8 cellular contexts compared by ENCODE assay signal in genomic region chr11:69640995-69641581, GRCh38. TPM values are rescaled to one million over a fixed set of nuclear protein-coding genes. Genes with fewer than 3 reads are reported as not detected.
DNase-seq lines count a peak whose midpoint lies in the region; ATAC-seq and TF ChIP-seq lines count a peak whose summit lies in the region.

Gene CCND1, plus strand, starts transcription at chr11:69641156. Its CDS starts 158 bp downstream, at chr11:69641314.

- ATAC-seq in HG03045 (IDR thresholded peaks at IDR 0.05; ENCODE audit: unreplicated experiment): no peak

- no peaks in the 10 kb centered on the region for H3K9me3 ChIP-seq in esophagus (ENCODE audit: control insufficient read depth in 2 of 2, insufficient read depth in 1 of 2, low read depth in 1 of 2, low read length in 1 of 2)
- no peaks in the 10 kb centered on the region for H3K9me3 ChIP-seq in stomach

- H3K4me3 Mint-ChIP-seq in mesothelial cell of epicardium: peak within 1 kb of the TSS; percentile 96

- peak within 1 kb of the TSS; percentile 85 to 88 for H3K4me3 ChIP-seq in esophagus (ENCODE audit: low read depth in 1 of 2, low read length in 2 of 2)
- peak within 1 kb of the TSS; percentile 73 to 89 (median 87) for H3K4me3 ChIP-seq in stomach

- H3K4me1 ChIP-seq in esophagus (ENCODE audit: control insufficient read depth in 2 of 2, insufficient read depth in 2 of 2, low read length in 1 of 2) (peaks cover 11 to 32% of the 10 kb centered on the region in 2 donors), stomach (peaks cover 79 to 93% (median 91%) of the 10 kb centered on the region in 4 donors)

- H3K36me3 ChIP-seq in esophagus (ENCODE audit: control insufficient read depth in 2 of 2, insufficient read depth in 2 of 2, low read length in 1 of 2): peaks cover 0 to 16% of the 10 kb centered on the region in 2 donors
- peaks cover 0 to 19% (median 8%) of the 10 kb centered on the region in 4 donors for H3K36me3 ChIP-seq in stomach

- no peaks in the 10 kb centered on the region for H3K36me3 Mint-ChIP-seq in mesothelial cell of epicardium

- TF ChIP-seq CTCF in mesothelial cell of epicardium (IDR thresholded peaks at IDR 0.05; ENCODE audit: unreplicated experiment) (no peak), stomach (IDR thresholded peaks at IDR 0.05) (no peak)

- H3K27me3 ChIP-seq in esophagus (ENCODE audit: control insufficient read depth in 1 of 2, insufficient read depth in 2 of 2, low read length in 2 of 2) (no peaks in the 10 kb centered on the region), stomach (peaks cover 6 to 98% (median 54%) of the 10 kb centered on the region in 3 donors)

- DNase-seq in DMS79 treated with DMSO at 0.1 percent for 48 hours (lab: John Stamatoyannopoulos, UW): peak; percentile 29
- no peak for DNase-seq in DMS79 (lab: John Stamatoyannopoulos, UW)
- peak; percentile 35 for DNase-seq in NCI-H1092 treated with DMSO at 0.1 percent for 48 hours (lab: John Stamatoyannopoulos, UW)
- DNase-seq in activated CD4-positive, alpha-beta T cell treated with anti-CD3 and anti-CD28 coated beads for 48 hours: peak; percentile 58
- DNase-seq in mesothelial cell of epicardium (ENCODE audit: low spot score in 2 of 2, unreplicated experiment in 2 of 2): peak in 1 of 2 experiments; percentile 78
- DNase-seq in stomach: peak; percentile 75

- TF ChIP-seq EP300 in stomach (IDR thresholded peaks at IDR 0.05): no peak

- H3K27ac ChIP-seq in esophagus (ENCODE audit: low read depth in 2 of 2, low read length in 1 of 2) (peak within 1 kb of the TSS; percentile 83 to 84), stomach (peak within 1 kb of the TSS; percentile 84 to 92 (median 87))

- peak in 2 of 4 donors; percentile 12 to 53 for TF ChIP-seq POLR2A in stomach (IDR thresholded peaks at IDR 0.05)

- H3K4me1 Mint-ChIP-seq in mesothelial cell of epicardium: peaks cover 43% of the 10 kb centered on the region

- H3K9me3 Mint-ChIP-seq in mesothelial cell of epicardium: no peaks in the 10 kb centered on the region

- WGBS in esophagus, 2 donors: 0 to 1% methylated on average over 43 to 49 of the region's 49 CpGs
- 0 to 1% (median 0%) methylated on average over 35 to 49 of the region's 49 CpGs for WGBS in stomach, 5 donors

- peaks cover 20% of the 10 kb centered on the region for H3K27me3 Mint-ChIP-seq in mesothelial cell of epicardium (ENCODE audit: low read depth)

- peak within 1 kb of the TSS; percentile 88 for H3K27ac Mint-ChIP-seq in mesothelial cell of epicardium

- intact Hi-C loops in stomach (cut with DNase I; ENCODE audit: low total_unique reads): loop anchor here (10.0 kb wide), 1 partner anchor 356 kb away; no protein-coding TSS in a partner anchor

RNA-seq across cellular contexts. Expression of gene CCND1, which starts in this region (rescaled TPM):
- polyA plus RNA-seq in esophagus: 10 to 100 TPM; 45.1 to 48.5 TPM
- total RNA-seq in mesothelial cell of epicardium: 215 to 224 TPM (median 217 TPM) in 3 replicates
- total RNA-seq in stomach: 100 to 1,000 TPM in 3 of 5 donors, 10 to 100 TPM in 2; 24.1 to 293 (median 141) TPM
- polyA plus RNA-seq in stomach: 10 to 100 TPM; 17.6 to 44.6 (median 33.7) TPM
